8 cellular contexts compared by ENCODE assay signal in genomic region chr3:46566040-46566631, GRCh38. TPM values are rescaled to one million over a fixed set of nuclear protein-coding genes. Genes with fewer than 3 reads are reported as not detected.
DNase-seq lines count a peak whose midpoint lies in the region; ATAC-seq, FAIRE-seq and TF ChIP-seq lines count a peak whose summit lies in the region.

LRRC2 (minus strand) TSS chr3:46566302; CDS start chr3:46551591, 14,711 bp downstream.

- peaks cover 17% of the 10 kb centered on the region for H3K4me1 ChIP-seq in skeletal muscle satellite cell (ENCODE audit: control insufficient read depth, insufficient read depth, low read length)

- no peaks in the 10 kb centered on the region for H3K36me3 Mint-ChIP-seq in MCF 10A (ENCODE audit: insufficient read depth, unreplicated experiment)

- intact Hi-C loops in MCF 10A (cut with micrococcal nuclease) = no loop called here

- H3K9me3 ChIP-seq in skeletal muscle satellite cell (replicated peaks; ENCODE audit: low read length) = peaks cover 4% of the 10 kb centered on the region

- TF ChIP-seq CTCF in RWPE1 (conservative IDR thresholded peaks at IDR 0.05; ENCODE audit: low read depth) (no peak), MCF 10A (IDR thresholded peaks at IDR 0.05; ENCODE audit: unreplicated experiment) (no peak)

- peak within 1 kb of the TSS; percentile 93 for H3K4me2 ChIP-seq in skeletal muscle satellite cell (ENCODE audit: low read length)

- no peaks in the 10 kb centered on the region for H3K36me3 ChIP-seq in skeletal muscle satellite cell (ENCODE audit: insufficient read depth, low read length)

- BruUV-seq in MCF 10A (replicated peaks; lab: Mats Ljungman, UMichigan) = no TSS peak

- H3K9ac ChIP-seq in skeletal muscle satellite cell (ENCODE audit: low read depth, low read length) = peak within 1 kb of the TSS; percentile 84

- peak; percentile 64 for DNase-seq in DMS53 (lab: John Stamatoyannopoulos, UW)
- DNase-seq in RWPE1 (ENCODE audit: low spot score) = peak; percentile 17
- no peak for DNase-seq in MCF 10A (ENCODE audit: unreplicated experiment)
- DNase-seq in iPS-NIHi11 (ENCODE audit: low spot score) = peak; percentile 58
- DNase-seq in H54 (ENCODE audit: insufficient read length, low spot score) = no peak

- H3K27me3 Mint-ChIP-seq in MCF 10A (ENCODE audit: insufficient read depth, unreplicated experiment) = no peaks in the 10 kb centered on the region

- peak within 1 kb of the TSS; percentile 38 for H3K4me3 Mint-ChIP-seq in MCF 10A (ENCODE audit: unreplicated experiment)

- H3K27me3 ChIP-seq in skeletal muscle satellite cell (ENCODE audit: control insufficient read depth, insufficient read depth, low read length) = no peaks in the 10 kb centered on the region

- H3K4me3 ChIP-seq in skeletal muscle satellite cell (ENCODE audit: low read length) = peak within 1 kb of the TSS; percentile 75

- peaks cover 9% of the 10 kb centered on the region for H3K9me3 Mint-ChIP-seq in MCF 10A (ENCODE audit: unreplicated experiment)

- CTCF ChIA-PET in RWPE1 (lab: Yijun Ruan, JAX) = interaction anchor here (1.8 kb wide), 1 partner anchor 78 kb away, joined by 4 read pairs; no protein-coding TSS in a partner anchor
- CTCF ChIA-PET in MCF 10A (lab: Yijun Ruan, JAX) = interaction anchor here (0.7 to 1.2 kb wide), 3 partner anchors 77 to 188 kb away, joined by 3 to 9 read pairs (median 3); no protein-coding TSS in a partner anchor

- POLR2A ChIA-PET in RWPE1 (lab: Yijun Ruan, JAX; ENCODE audit: low non-redundant PET) = no interaction called here
- POLR2A ChIA-PET in MCF 10A (lab: Yijun Ruan, JAX) = no interaction called here

- H3K4me1 Mint-ChIP-seq in MCF 10A (ENCODE audit: insufficient read depth, unreplicated experiment) = no peaks in the 10 kb centered on the region

- ATAC-seq in GM18907 (IDR thresholded peaks at IDR 0.05; ENCODE audit: unreplicated experiment) = no peak
- ATAC-seq in GM21447 (IDR thresholded peaks at IDR 0.05; ENCODE audit: unreplicated experiment) = no peak

- no peak for TF ChIP-seq POLR2A in H54 (IDR thresholded peaks at IDR 0.05; ENCODE audit: low read depth, low read length)

- no peak within 1 kb of the TSS for H3K27ac Mint-ChIP-seq in MCF 10A (ENCODE audit: low read depth, unreplicated experiment)

- H3K27ac ChIP-seq in RWPE1 = no peak within 1 kb of the TSS; the same call in 1 of the 2 replicates

- no peak for FAIRE-seq in H54 (lab: Jason Lieb, UNC)

RNA-seq across cellular contexts. Expression of gene LRRC2, which starts in this region (rescaled TPM):
- not detected in 2 replicates for total RNA-seq in MCF 10A (2022)
- total RNA-seq in skeletal muscle satellite cell (2012; rRNA removed) = under 0.01 and 0.25 TPM in 2 replicates

Comparison
In these comparisons a context has a peak if more than half of its experiments do, and no peak if none do; other contexts are left out.
1. DNase-seq: peak in DMS53 (single experiment), RWPE1 (single experiment) and iPS-NIHi11 (single experiment); none in MCF 10A (single experiment) and H54 (single experiment).